24 cellular contexts compared by ENCODE assay signal in genomic region chr4:89257376-89257775, GRCh38. TPM values are rescaled to one million over a fixed set of nuclear protein-coding genes. Genes with fewer than 3 reads are reported as not detected.
A peak's percentile ranks its signal among the peaks of the same experiment; 100 is the strongest.
DNase-seq lines count a peak whose midpoint lies in the region; ATAC-seq and TF ChIP-seq lines count a peak whose summit lies in the region.
"Had no signal": no experiment of that assay in that cellular context is flagged by ENCODE, and none has a peak within 500 bp of the region (broad histone marks: within the 10 kb centered on the region; RNA-seq: fewer than 3 reads in every experiment).

No MANE protein-coding gene starts in this region.

- no peak for DNase-seq in activated naive CD8-positive, alpha-beta T cell treated with anti-CD3 and anti-CD28 coated beads for 36 hours
- DNase-seq in MM.1S, result no peak
- no peak for DNase-seq in activated CD8-positive, alpha-beta T cell treated with anti-CD3 and anti-CD28 coated beads for 36 hours
- DNase-seq in naive thymus-derived CD8-positive, alpha-beta T cell, result no peak
- no peak for DNase-seq in Caco-2
- no peak for DNase-seq in type B pancreatic cell (ENCODE audit: extremely low spot score, unreplicated experiment)
- DNase-seq: activated naive CD8-positive, alpha-beta T cell treated with anti-CD3 and anti-CD28 coated beads, Interleukin-2, amount 10 ng/mL, durations not matched to agents 7 days and 5 days; activated T-cell treated with anti-CD3 and anti-CD28 coated beads, Interleukin-2, amount 50 U/mL, for 1 hour; DMS153; head of caudate nucleus; left colon; naive B cell; NCI-H1694; NCI-H2171; NCI-H526; RPMI8226; testis had no signal

- intact Hi-C loops in activated CD8-positive, alpha-beta T cell treated with anti-CD3 and anti-CD28 coated beads for 36 hours (cut with micrococcal nuclease), result loop anchor here (5.0 kb wide), 1 partner anchor 35 kb away; no protein-coding TSS in a partner anchor
- intact Hi-C loops in Caco-2 (cut with micrococcal nuclease; ENCODE audit: unreplicated experiment), result loop anchor here (10.0 kb wide), 1 partner anchor 177 kb away; no protein-coding TSS in a partner anchor

- H3K9ac ChIP-seq in MM.1S (ENCODE audit: low read length), result peak overlapping the region; percentile 8; the same call in 1 of the 2 replicates

- H3K9me2 ChIP-seq in MM.1S (replicated peaks; ENCODE audit: insufficient read depth, low read length), result no peaks in the 10 kb centered on the region

- H3K4me3 ChIP-seq in MM.1S (ENCODE audit: low read length), result no peak overlapping the region
- H3K4me3 ChIP-seq in Caco-2 (ENCODE audit: low read depth, low read length), result no peak overlapping the region
- H3K4me3 ChIP-seq: SK-N-MC, testis had no signal

- H3K9me3 ChIP-seq in MM.1S (replicated peaks; ENCODE audit: insufficient read depth, low read length) (no peaks in the 10 kb centered on the region), Caco-2 (no peaks in the 10 kb centered on the region)
- H3K9me3 ChIP-seq: testis had no signal

- no peaks in the 10 kb centered on the region for H3K27me3 Mint-ChIP-seq in activated naive CD8-positive, alpha-beta T cell
- no peaks in the 10 kb centered on the region for H3K27me3 Mint-ChIP-seq in activated naive CD8-positive, alpha-beta T cell treated with anti-CD3 and anti-CD28 coated beads for 36 hours
- H3K27me3 Mint-ChIP-seq in activated CD8-positive, alpha-beta T cell treated with anti-CD3 and anti-CD28 coated beads for 36 hours, result no peaks in the 10 kb centered on the region
- H3K27me3 Mint-ChIP-seq in naive thymus-derived CD8-positive, alpha-beta T cell, result no peaks in the 10 kb centered on the region
- H3K27me3 Mint-ChIP-seq in Caco-2 (ENCODE audit: insufficient read depth, unreplicated experiment), result peaks cover 7% of the 10 kb centered on the region
- H3K27me3 Mint-ChIP-seq in type B pancreatic cell, result peaks cover 2% of the 10 kb centered on the region
- H3K27me3 Mint-ChIP-seq: activated naive CD8-positive, alpha-beta T cell treated with anti-CD3 and anti-CD28 coated beads, Interleukin-2, amount 10 ng/mL, durations not matched to agents 7 days and 5 days; stimulated activated memory B cell treated with anti-CD40 and anti-IgM and Interleukin-4, amounts not matched to agents 10 μg/mL and 1 μg/mL and 100 μg/mL, for 72 hours had no signal

- no peak for ATAC-seq in activated CD8-positive, alpha-beta T cell treated with anti-CD3 and anti-CD28 coated beads for 36 hours
- no peak for ATAC-seq in naive thymus-derived CD8-positive, alpha-beta T cell
- ATAC-seq: HCT116; left colon; stimulated activated memory B cell treated with anti-CD40 and anti-IgM and Interleukin-4, amounts not matched to agents 10 μg/mL and 1 μg/mL and 100 μg/mL, for 72 hours had no signal

- H3K79me2 ChIP-seq in MM.1S (ENCODE audit: low read length), result peaks cover 100% of the 10 kb centered on the region

- H3K36me3 Mint-ChIP-seq in activated naive CD8-positive, alpha-beta T cell, result no peaks in the 10 kb centered on the region
- peaks cover 3% of the 10 kb centered on the region for H3K36me3 Mint-ChIP-seq in activated naive CD8-positive, alpha-beta T cell treated with anti-CD3 and anti-CD28 coated beads for 36 hours
- H3K36me3 Mint-ChIP-seq in activated CD8-positive, alpha-beta T cell treated with anti-CD3 and anti-CD28 coated beads for 36 hours (ENCODE audit: low read depth), result peaks cover 8% of the 10 kb centered on the region
- no peaks in the 10 kb centered on the region for H3K36me3 Mint-ChIP-seq in naive thymus-derived CD8-positive, alpha-beta T cell
- H3K36me3 Mint-ChIP-seq in Caco-2 (ENCODE audit: insufficient read depth, unreplicated experiment) (no peaks in the 10 kb centered on the region), type B pancreatic cell (no peaks in the 10 kb centered on the region)
- H3K36me3 Mint-ChIP-seq: naive B cell; stimulated activated memory B cell treated with anti-CD40 and anti-IgM and Interleukin-4, amounts not matched to agents 10 μg/mL and 1 μg/mL and 100 μg/mL, for 72 hours had no signal

- H4K20me1 ChIP-seq in MM.1S (ENCODE audit: insufficient read depth, low read length), result peaks cover 51% of the 10 kb centered on the region

- H3F3A ChIP-seq in MM.1S (ENCODE audit: insufficient read depth, low read length), result peaks cover 62% of the 10 kb centered on the region

- peak overlapping the region; percentile 84 for H3K27ac Mint-ChIP-seq in activated naive CD8-positive, alpha-beta T cell
- no peak overlapping the region for H3K27ac Mint-ChIP-seq in activated naive CD8-positive, alpha-beta T cell treated with anti-CD3 and anti-CD28 coated beads for 36 hours
- peak overlapping the region; percentile 26 for H3K27ac Mint-ChIP-seq in activated CD8-positive, alpha-beta T cell treated with anti-CD3 and anti-CD28 coated beads for 36 hours
- H3K27ac Mint-ChIP-seq in naive thymus-derived CD8-positive, alpha-beta T cell, result peak overlapping the region in 9 of 10 donors; percentile 35 to 88 (median 71)
- H3K27ac Mint-ChIP-seq in Caco-2 (ENCODE audit: unreplicated experiment) (no peak overlapping the region), type B pancreatic cell (no peak overlapping the region)
- H3K27ac Mint-ChIP-seq: activated naive CD8-positive, alpha-beta T cell treated with anti-CD3 and anti-CD28 coated beads, Interleukin-2, amount 10 ng/mL, durations not matched to agents 7 days and 5 days; naive B cell; stimulated activated memory B cell treated with anti-CD40 and anti-IgM and Interleukin-4, amounts not matched to agents 10 μg/mL and 1 μg/mL and 100 μg/mL, for 72 hours had no signal

- no peak overlapping the region for H3K4me3 Mint-ChIP-seq in activated naive CD8-positive, alpha-beta T cell
- H3K4me3 Mint-ChIP-seq in activated naive CD8-positive, alpha-beta T cell treated with anti-CD3 and anti-CD28 coated beads for 36 hours, result no peak overlapping the region
- H3K4me3 Mint-ChIP-seq in activated CD8-positive, alpha-beta T cell treated with anti-CD3 and anti-CD28 coated beads for 36 hours, result no peak overlapping the region
- no peak overlapping the region for H3K4me3 Mint-ChIP-seq in naive thymus-derived CD8-positive, alpha-beta T cell
- no peak overlapping the region for H3K4me3 Mint-ChIP-seq in Caco-2 (ENCODE audit: unreplicated experiment)
- H3K4me3 Mint-ChIP-seq in type B pancreatic cell, result no peak overlapping the region
- H3K4me3 Mint-ChIP-seq: activated naive CD8-positive, alpha-beta T cell treated with anti-CD3 and anti-CD28 coated beads, Interleukin-2, amount 10 ng/mL, durations not matched to agents 7 days and 5 days; naive B cell; stimulated activated memory B cell treated with anti-CD40 and anti-IgM and Interleukin-4, amounts not matched to agents 10 μg/mL and 1 μg/mL and 100 μg/mL, for 72 hours had no signal

- CTCF ChIA-PET in activated CD8-positive, alpha-beta T cell treated with anti-CD3 and anti-CD28 coated beads for 36 hours (lab: Charles Lee), result interaction anchor here (0.9 to 2.3 kb wide), 3 partner anchors 12 to 41 kb away, joined by 3 to 8 read pairs (median 3); no protein-coding TSS in a partner anchor
- CTCF ChIA-PET in Caco-2 (lab: Charles Lee), result no interaction called here

- H3K27me3 ChIP-seq in MM.1S (replicated peaks; ENCODE audit: insufficient read depth, low read length) (no peaks in the 10 kb centered on the region), Caco-2 (replicated peaks; ENCODE audit: control insufficient read depth, insufficient read depth, low read length) (no peaks in the 10 kb centered on the region)
- H3K27me3 ChIP-seq: testis had no signal

- H3K9me3 Mint-ChIP-seq in activated naive CD8-positive, alpha-beta T cell (ENCODE audit: low read depth), result no peaks in the 10 kb centered on the region
- H3K9me3 Mint-ChIP-seq in activated naive CD8-positive, alpha-beta T cell treated with anti-CD3 and anti-CD28 coated beads for 36 hours, result peaks cover 2% of the 10 kb centered on the region
- peaks cover 3% of the 10 kb centered on the region for H3K9me3 Mint-ChIP-seq in activated CD8-positive, alpha-beta T cell treated with anti-CD3 and anti-CD28 coated beads for 36 hours
- H3K9me3 Mint-ChIP-seq in naive thymus-derived CD8-positive, alpha-beta T cell, result peaks cover 0 to 2% (median 0%) of the 10 kb centered on the region in 9 donors
- H3K9me3 Mint-ChIP-seq in Caco-2 (ENCODE audit: unreplicated experiment) (peaks cover 12% of the 10 kb centered on the region), type B pancreatic cell (peaks cover 5% of the 10 kb centered on the region)
- H3K9me3 Mint-ChIP-seq: activated naive CD8-positive, alpha-beta T cell treated with anti-CD3 and anti-CD28 coated beads, Interleukin-2, amount 10 ng/mL, durations not matched to agents 7 days and 5 days; naive B cell; stimulated activated memory B cell treated with anti-CD40 and anti-IgM and Interleukin-4, amounts not matched to agents 10 μg/mL and 1 μg/mL and 100 μg/mL, for 72 hours had no signal

- POLR2A ChIA-PET in activated CD8-positive, alpha-beta T cell treated with anti-CD3 and anti-CD28 coated beads for 36 hours (lab: Charles Lee), result interaction anchor here (0.6 to 1.9 kb wide), 3 partner anchors 9 to 133 kb away, joined by 3 to 5 read pairs (median 4); no protein-coding TSS in a partner anchor
- POLR2A ChIA-PET in naive thymus-derived CD8-positive, alpha-beta T cell (lab: Charles Lee), result interaction anchor here (0.7 to 2.9 kb wide), 2 partner anchors 26 to 41 kb away, joined by 3 to 8 read pairs; no protein-coding TSS in a partner anchor
- POLR2A ChIA-PET in Caco-2 (lab: Charles Lee), result no interaction called here

- H3K36me3 ChIP-seq in MM.1S (replicated peaks; ENCODE audit: insufficient read depth, low read length) (peaks cover 3% of the 10 kb centered on the region; the same call in 1 of the 2 replicates), Caco-2 (ENCODE audit: control insufficient read depth, insufficient read depth, low read length) (no peaks in the 10 kb centered on the region)

- no TSS peak for BruUV-seq in Caco-2 (replicated peaks; lab: Mats Ljungman, UMichigan)

- peaks cover 69% of the 10 kb centered on the region for H3K4me1 Mint-ChIP-seq in activated naive CD8-positive, alpha-beta T cell (ENCODE audit: low read depth)
- peaks cover 37% of the 10 kb centered on the region for H3K4me1 Mint-ChIP-seq in activated naive CD8-positive, alpha-beta T cell treated with anti-CD3 and anti-CD28 coated beads for 36 hours
- peaks cover 69% of the 10 kb centered on the region for H3K4me1 Mint-ChIP-seq in activated CD8-positive, alpha-beta T cell treated with anti-CD3 and anti-CD28 coated beads for 36 hours (ENCODE audit: low read depth)
- peaks cover 22 to 85% (median 56%) of the 10 kb centered on the region in 4 donors for H3K4me1 Mint-ChIP-seq in naive thymus-derived CD8-positive, alpha-beta T cell
- H3K4me1 Mint-ChIP-seq in Caco-2 (ENCODE audit: low read depth, unreplicated experiment), result no peaks in the 10 kb centered on the region
- peaks cover 6% of the 10 kb centered on the region for H3K4me1 Mint-ChIP-seq in type B pancreatic cell (ENCODE audit: unreplicated experiment)

- H3K27ac ChIP-seq in MM.1S (ENCODE audit: low read length), result peak overlapping the region; percentile 56; the same call in 1 of the 2 replicates
- H3K27ac ChIP-seq: epithelial cell of prostate, SK-N-MC, testis, VCaP had no signal

- no peak for TF ChIP-seq CTCF in MM.1S (IDR thresholded peaks at IDR 0.05; ENCODE audit: low read length)
- no peak for TF ChIP-seq CTCF in activated CD8-positive, alpha-beta T cell treated with anti-CD3 and anti-CD28 coated beads for 36 hours (IDR thresholded peaks at IDR 0.05)
- TF ChIP-seq CTCF in Caco-2 (IDR thresholded peaks at IDR 0.05; ENCODE audit: insufficient read depth in 1 of 2, low read depth in 1 of 2, low read length in 1 of 2, severe bottlenecking in 1 of 2, unreplicated experiment in 1 of 2), result no peak
- TF ChIP-seq CTCF in type B pancreatic cell (conservative IDR thresholded peaks at IDR 0.05), result no peak

- peaks cover 87% of the 10 kb centered on the region for H3K4me1 ChIP-seq in MM.1S (ENCODE audit: low read length)
- no peaks in the 10 kb centered on the region for H3K4me1 ChIP-seq in Caco-2
- H3K4me1 ChIP-seq: testis had no signal

- H2AFZ ChIP-seq in MM.1S (ENCODE audit: low read length), result no peak overlapping the region

- H3K4me2 ChIP-seq in MM.1S (ENCODE audit: low read depth, low read length), result peak overlapping the region; percentile 30

RNA-seq across cellular contexts. Expression of gene GPRIN3, which starts 50.2 kb away (rescaled TPM):
- 1 to 10 TPM; 9.2 to 9.4 TPM for total RNA-seq in activated naive CD8-positive, alpha-beta T cell treated with anti-CD3 and anti-CD28 coated beads for 36 hours
- 10 to 100 TPM; 10.6 to 11.8 TPM for total RNA-seq in activated CD8-positive, alpha-beta T cell treated with anti-CD3 and anti-CD28 coated beads for 36 hours
- 1 to 10 TPM; 6.3 to 6.5 TPM for total RNA-seq in naive thymus-derived CD8-positive, alpha-beta T cell
- 1 to 10 TPM; 3.3 to 3.7 (median 3.4) TPM for polyA plus RNA-seq in naive thymus-derived CD8-positive, alpha-beta T cell
- 0.02 and 0.05 TPM in 2 replicates for total RNA-seq in Caco-2 (2022)
- total RNA-seq in type B pancreatic cell (ENCODE audit: low replicate concordance), result 4.0 and 4.5 TPM in 2 replicates
- total RNA-seq: osteocyte had no signal

Comparison
In these comparisons a context has a peak if more than half of its experiments do, and no peak if none do; other contexts are left out.
1. H3K27ac Mint-ChIP-seq: peak in activated naive CD8-positive, alpha-beta T cell (single experiment), activated CD8-positive, alpha-beta T cell treated with anti-CD3 and anti-CD28 coated beads for 36 hours (single experiment) and naive thymus-derived CD8-positive, alpha-beta T cell (9 of 10); none in activated naive CD8-positive, alpha-beta T cell treated with anti-CD3 and anti-CD28 coated beads for 36 hours (single experiment), Caco-2 (single experiment) and type B pancreatic cell (single experiment).